16 cellular contexts compared by ENCODE assay signal in genomic region chr22:21727159-21727558, GRCh38.
"Had no signal": no experiment of that assay in that cellular context is flagged by ENCODE, and none has a peak within 500 bp of the region (broad histone marks: within the 10 kb centered on the region; RNA-seq: fewer than 3 reads in every experiment).

No MANE protein-coding gene starts in this region.

- H3K9me3 Mint-ChIP-seq: activated naive CD4-positive, alpha-beta T cell treated with anti-CD3 and anti-CD28 coated beads, Interleukin-2, amount 50 U/mL, for 24 hours; activated T-cell treated with anti-CD3 and anti-CD28 coated beads, Interleukin-2, amount 50 U/mL, for 24 hours; activated T-helper 1 cell treated with anti-CD3 and anti-CD28 coated beads, Interleukin-12 subunit alpha, Interleukin-12 subunit beta, Interleukin-2, Interleukin-4 antibody, amounts not matched to agents 30 ng/mL and 10 ng/mL and 1 ng/mL, durations not matched to agents 14 hours and 24 hours and 36 hours; T-helper 2 cell treated with Interferon-gamma antibody and Interleukin-4, amounts not matched to agents 5 μg/mL and 100 μg/mL, for 36 hours; WTC11 had no signal

- H3K4me3 Mint-ChIP-seq: activated CD8-positive, alpha-beta memory T cell treated with anti-CD3 and anti-CD28 coated beads, Interleukin-2, amount 10 ng/mL, durations not matched to agents 7 days and 5 days; activated naive CD4-positive, alpha-beta T cell treated with anti-CD3 and anti-CD28 coated beads, Interleukin-2, amount 50 U/mL, for 24 hours; activated T-cell treated with anti-CD3 and anti-CD28 coated beads, Interleukin-2, amount 50 U/mL, for 24 hours; activated T-helper 1 cell treated with anti-CD3 and anti-CD28 coated beads, Interleukin-12 subunit alpha, Interleukin-12 subunit beta, Interleukin-2, Interleukin-4 antibody, amounts not matched to agents 30 ng/mL and 10 ng/mL and 1 ng/mL, durations not matched to agents 14 hours and 24 hours and 36 hours; T-helper 2 cell treated with Interferon-gamma antibody and Interleukin-4, amounts not matched to agents 5 μg/mL and 100 μg/mL, for 36 hours; WTC11 had no signal

- H3K27me3 ChIP-seq: MG63 had no signal

- H3K36me3 ChIP-seq: MG63 had no signal

- H3K27me3 Mint-ChIP-seq: activated CD8-positive, alpha-beta memory T cell treated with anti-CD3 and anti-CD28 coated beads, Interleukin-2, amount 10 ng/mL, durations not matched to agents 7 days and 5 days; activated naive CD4-positive, alpha-beta T cell treated with anti-CD3 and anti-CD28 coated beads, Interleukin-2, amount 50 U/mL, for 24 hours; activated T-cell treated with anti-CD3 and anti-CD28 coated beads, Interleukin-2, amount 50 U/mL, for 24 hours had no signal

- H3K4me3 ChIP-seq: MG63 had no signal

- H3K27ac Mint-ChIP-seq: activated CD8-positive, alpha-beta memory T cell treated with anti-CD3 and anti-CD28 coated beads, Interleukin-2, amount 10 ng/mL, durations not matched to agents 7 days and 5 days; activated naive CD4-positive, alpha-beta T cell treated with anti-CD3 and anti-CD28 coated beads, Interleukin-2, amount 50 U/mL, for 24 hours; activated T-cell treated with anti-CD3 and anti-CD28 coated beads, Interleukin-2, amount 50 U/mL, for 24 hours; activated T-helper 1 cell treated with anti-CD3 and anti-CD28 coated beads, Interleukin-12 subunit alpha, Interleukin-12 subunit beta, Interleukin-2, Interleukin-4 antibody, amounts not matched to agents 30 ng/mL and 10 ng/mL and 1 ng/mL, durations not matched to agents 14 hours and 24 hours and 36 hours; T-helper 2 cell treated with Interferon-gamma antibody and Interleukin-4, amounts not matched to agents 5 μg/mL and 100 μg/mL, for 36 hours; WTC11 had no signal

- H3K9ac ChIP-seq: SK-N-SH had no signal

- H3K36me3 Mint-ChIP-seq: activated CD8-positive, alpha-beta memory T cell treated with anti-CD3 and anti-CD28 coated beads, Interleukin-2, amount 10 ng/mL, durations not matched to agents 7 days and 5 days; activated naive CD4-positive, alpha-beta T cell treated with anti-CD3 and anti-CD28 coated beads, Interleukin-2, amount 50 U/mL, for 24 hours; WTC11 had no signal

- H3K9me3 ChIP-seq: MG63, SK-N-SH had no signal

- DNase-seq: activated CD4-positive, CD25-positive, alpha-beta regulatory T cell treated with anti-CD3 and anti-CD28 coated beads, Interleukin-2, amount 50 U/mL, for 72 hours; activated effector memory CD4-positive, alpha-beta T cell treated with Interleukin-2 at 50 U/mL for 16 hours; activated naive CD4-positive, alpha-beta T cell; aorta; KG1; MG63; NCI-H1092 treated with DMSO at 0.1 percent for 48 hours; NCI-H1417 treated with DMSO at 0.1 percent for 48 hours; NCI-H2029 treated with DMSO at 0.1 percent for 48 hours had no signal

- H3K4me2 ChIP-seq: SK-N-SH had no signal
